Comparison of ENCODE assay signal across 8 cellular contexts in genomic region chr2:8676915-8677645, GRCh38. TPM values are rescaled to one million over a fixed set of nuclear protein-coding genes. Genes with fewer than 3 reads are reported as not detected.
DNase-seq lines count a peak whose midpoint lies in the region; ATAC-seq and TF ChIP-seq lines count a peak whose summit lies in the region.

No MANE protein-coding gene starts in this region.

- intact Hi-C loops in right cardiac atrium (cut with DNase I) = loop anchor here in 2 of 4 donors (5.0 to 10.0 kb wide), 2 partner anchors 95 to 672 kb away; no protein-coding TSS in a partner anchor
- intact Hi-C loops in sciatic nerve (cut with DNase I) = no loop called here

- no peak for ATAC-seq in WTC11
- peak; percentile 21 to 28 for ATAC-seq in right cardiac atrium
- ATAC-seq in sciatic nerve = peak; percentile 1
- no peak for ATAC-seq in HG03108 (IDR thresholded peaks at IDR 0.05; ENCODE audit: unreplicated experiment)
- no peak for ATAC-seq in HG03342 (IDR thresholded peaks at IDR 0.05; ENCODE audit: unreplicated experiment)
- ATAC-seq in HG02798 (IDR thresholded peaks at IDR 0.05; ENCODE audit: poor library complexity, unreplicated experiment) = no peak

- no peak for TF ChIP-seq CTCF in WTC11 (IDR thresholded peaks at IDR 0.05)

- H3K9me3 ChIP-seq in right cardiac atrium (ENCODE audit: control insufficient read depth, low read length) = no peaks in the 10 kb centered on the region

- CTCF ChIA-PET in WTC11 (lab: Charles Lee) = interaction anchor here (0.6 to 2.5 kb wide), 6 partner anchors 16 to 147 kb away, joined by 3 to 13 read pairs (median 4); no protein-coding TSS in a partner anchor

- no peaks in the 10 kb centered on the region for H3K27me3 ChIP-seq in right cardiac atrium (ENCODE audit: control insufficient read depth, insufficient read depth)

- DNase-seq in NCI-H748 (lab: John Stamatoyannopoulos, UW; ENCODE audit: unreplicated experiment) = peak; percentile 86
- no peak for DNase-seq in NCI-H748 treated with DMSO at 0.1 percent for 48 hours (lab: John Stamatoyannopoulos, UW)
- DNase-seq in WTC11 (ENCODE audit: low spot score) = no peak
- peak in 2 of 3 donors; percentile 49 to 70 for DNase-seq in right cardiac atrium
- no peak for DNase-seq in sciatic nerve (ENCODE audit: low spot score)

- WGBS in right cardiac atrium = 3% methylated on average over 35 of the region's 35 CpGs

- peak overlapping the region; percentile 99 for H3K27ac ChIP-seq in right cardiac atrium (ENCODE audit: low read length)

- no peaks in the 10 kb centered on the region for H3K4me1 ChIP-seq in right cardiac atrium (ENCODE audit: control insufficient read depth, insufficient read depth, low read length)

- peaks cover 59% of the 10 kb centered on the region for H3K27me3 Mint-ChIP-seq in WTC11 (ENCODE audit: low read depth)

- H3K4me1 Mint-ChIP-seq in WTC11 = peaks cover 39% of the 10 kb centered on the region

- H3K4me3 Mint-ChIP-seq in WTC11 = peak overlapping the region; percentile 70

- peaks cover 15% of the 10 kb centered on the region for H3K9me3 Mint-ChIP-seq in WTC11

- H3K27ac Mint-ChIP-seq in WTC11 = peak overlapping the region; percentile 99

- peaks cover 19% of the 10 kb centered on the region for H3K36me3 Mint-ChIP-seq in WTC11

- POLR2A ChIA-PET in WTC11 (lab: Charles Lee) = no interaction called here

- peak overlapping the region; percentile 82 for H3K4me3 ChIP-seq in right cardiac atrium (ENCODE audit: low read length)

TF ChIP-seq in WTC11, 78 proteins besides CTCF, POLR2A, EP300 and RAD21:
- TF ChIP-seq NR2C2 (CRISPR knock-in tag; IDR thresholded peaks at IDR 0.05) (no peak), E2F5 (CRISPR knock-in tag; IDR thresholded peaks at IDR 0.05) (0 out of 2 replicates have a peak, but pooled peaks have one; percentile 7)

RNA-seq across cellular contexts. Expression of gene ID2, which starts 4.8 kb away (rescaled TPM):
- total RNA-seq in WTC11 (2021) (38.6 to 55.0 TPM (median 47.0 TPM) in 3 replicates), right cardiac atrium (100 to 1,000 TPM; 109 to 121 (median 114) TPM), sciatic nerve (95.8 TPM)
- polyA plus RNA-seq in right cardiac atrium = 205 TPM

Comparison
In these comparisons a context has a peak if more than half of its experiments do, and no peak if none do; other contexts are left out.
1. DNase-seq: peak in NCI-H748 (single experiment) and right cardiac atrium (2 of 3); none in NCI-H748 treated with DMSO at 0.1 percent for 48 hours (single experiment), WTC11 (single experiment) and sciatic nerve (single experiment).
2. ATAC-seq: peak in right cardiac atrium (2 of 2) and sciatic nerve (single experiment); none in WTC11 (single experiment), HG03108 (single experiment), HG03342 (single experiment) and HG02798 (single experiment).